ENCODE assay signal across 24 cellular contexts in the genomic region with DNA sequence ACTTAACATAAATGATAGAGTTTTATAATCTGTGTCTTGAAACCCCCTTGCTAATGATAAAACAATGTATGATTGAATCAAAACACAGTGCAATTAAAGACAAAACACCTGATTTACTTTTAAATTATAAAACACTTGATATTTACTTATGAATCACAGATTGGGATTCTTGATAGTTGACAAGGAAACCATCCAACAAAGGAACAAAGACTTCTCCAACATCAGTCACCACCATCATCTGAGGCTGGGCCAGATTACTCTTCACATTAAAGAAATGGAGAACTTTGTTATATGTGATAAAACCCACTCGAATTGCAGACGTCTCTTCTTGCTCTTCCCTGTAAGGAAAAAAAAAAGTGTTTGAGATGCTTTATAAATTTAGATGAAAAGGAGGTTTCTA.
DNase-seq lines count a peak whose midpoint lies in the region; ATAC-seq and TF ChIP-seq lines count a peak whose summit lies in the region.
"Had no signal": no experiment of that assay in that cellular context is flagged by ENCODE, and none has a peak within 500 bp of the region (broad histone marks: within the 10 kb centered on the region; RNA-seq: fewer than 3 reads in every experiment).

No MANE protein-coding gene starts in this region.

- no peak overlapping the region for H3K27ac ChIP-seq in foreskin keratinocyte
- H3K27ac ChIP-seq in aorta (ENCODE audit: low read depth in 1 of 2, low read length in 2 of 2) = no peak overlapping the region
- no peak overlapping the region for H3K27ac ChIP-seq in upper lobe of right lung
- no peak overlapping the region for H3K27ac ChIP-seq in CD8-positive, alpha-beta memory T cell (ENCODE audit: low read depth, low read length)
- H3K27ac ChIP-seq: pancreas had no signal

- H3K9me3 ChIP-seq in aorta (ENCODE audit: control insufficient read depth, low read length) = no peaks in the 10 kb centered on the region
- H3K9me3 ChIP-seq in upper lobe of right lung = no peaks in the 10 kb centered on the region
- H3K9me3 ChIP-seq in CD8-positive, alpha-beta memory T cell (ENCODE audit: low read length) = no peaks in the 10 kb centered on the region
- H3K9me3 ChIP-seq: adrenal gland, pancreas had no signal

- H3K4me3 Mint-ChIP-seq in HFFc6 = peak overlapping the region; percentile 70
- no peak overlapping the region for H3K4me3 Mint-ChIP-seq in activated T-helper 2 cell treated with anti-CD3 and anti-CD28 coated beads, Interferon-gamma antibody, Interleukin-2, Interleukin-4, amounts not matched to agents 10 μg/mL and 5 μg/mL and 100 μg/mL, durations not matched to agents 14 hours and 24 hours and 36 hours (ENCODE audit: low read depth)
- H3K4me3 Mint-ChIP-seq in CD8-positive, alpha-beta memory T cell = no peak overlapping the region
- H3K4me3 Mint-ChIP-seq: activated CD8-positive, alpha-beta T cell treated with anti-CD3 and anti-CD28 coated beads, Interleukin-2, amount 10 ng/mL, durations not matched to agents 7 days and 5 days; IgD-negative memory B cell; natural killer cell; stimulated activated naive CD8-positive, alpha-beta T cell treated with anti-CD3 and anti-CD28 coated beads, Interleukin-15, amount 100 ng/mL, for 72 hours; T-cell had no signal

- intact Hi-C loops in activated T-helper 2 cell treated with anti-CD3 and anti-CD28 coated beads, Interferon-gamma antibody, Interleukin-2, Interleukin-4, amounts not matched to agents 10 μg/mL and 5 μg/mL and 100 μg/mL, durations not matched to agents 14 hours and 24 hours and 36 hours (cut with micrococcal nuclease) = no loop called here
- intact Hi-C loops in aorta (cut with DNase I) = no loop called here
- intact Hi-C loops in upper lobe of right lung (cut with DNase I) = no loop called here

- H3K36me3 Mint-ChIP-seq in HFFc6 (ENCODE audit: low read depth) = peaks cover 63% of the 10 kb centered on the region
- H3K36me3 Mint-ChIP-seq in activated T-helper 2 cell treated with anti-CD3 and anti-CD28 coated beads, Interferon-gamma antibody, Interleukin-2, Interleukin-4, amounts not matched to agents 10 μg/mL and 5 μg/mL and 100 μg/mL, durations not matched to agents 14 hours and 24 hours and 36 hours (ENCODE audit: low read depth) = peaks cover 34% of the 10 kb centered on the region
- peaks cover 3 to 55% (median 27%) of the 10 kb centered on the region in 3 donors for H3K36me3 Mint-ChIP-seq in CD8-positive, alpha-beta memory T cell

- H3K27me3 ChIP-seq in foreskin keratinocyte = no peaks in the 10 kb centered on the region
- H3K27me3 ChIP-seq in aorta (ENCODE audit: control insufficient read depth in 1 of 2, insufficient read depth in 2 of 2, low read length in 1 of 2) = no peaks in the 10 kb centered on the region
- no peaks in the 10 kb centered on the region for H3K27me3 ChIP-seq in upper lobe of right lung
- no peaks in the 10 kb centered on the region for H3K27me3 ChIP-seq in CD8-positive, alpha-beta memory T cell (ENCODE audit: insufficient read depth, low read length, poor library complexity, severe bottlenecking)
- H3K27me3 ChIP-seq: adrenal gland, pancreas had no signal

- ATAC-seq in foreskin keratinocyte (peak; percentile 24), GM21367 (IDR thresholded peaks at IDR 0.05; ENCODE audit: unreplicated experiment) (no peak), aorta (ENCODE audit: low FRiP score) (no peak), upper lobe of right lung (no peak)
- ATAC-seq: activated CD8-positive, alpha-beta T cell treated with anti-CD3 and anti-CD28 coated beads, Interleukin-2, amount 10 ng/mL, durations not matched to agents 7 days and 5 days; left lobe of liver; natural killer cell; pancreas; sciatic nerve; stimulated activated naive CD8-positive, alpha-beta T cell treated with anti-CD3 and anti-CD28 coated beads, Interleukin-15, amount 100 ng/mL, for 72 hours; T-cell had no signal

- H3K4me3 ChIP-seq in aorta (ENCODE audit: low read length in 2 of 2) = no peak overlapping the region
- no peak overlapping the region for H3K4me3 ChIP-seq in upper lobe of right lung
- H3K4me3 ChIP-seq in CD8-positive, alpha-beta memory T cell (ENCODE audit: low read length) = no peak overlapping the region
- H3K4me3 ChIP-seq: adrenal gland, pancreas had no signal

- H3K36me3 ChIP-seq in aorta (ENCODE audit: control insufficient read depth in 1 of 2, insufficient read depth in 2 of 2, low read length in 1 of 2) (no peaks in the 10 kb centered on the region), upper lobe of right lung (peaks cover 76% of the 10 kb centered on the region)
- peaks cover 4% of the 10 kb centered on the region for H3K36me3 ChIP-seq in CD8-positive, alpha-beta memory T cell (ENCODE audit: insufficient read depth, low read length)

- peak; percentile 52 for DNase-seq in HFFc6
- DNase-seq in activated T-helper 2 cell treated with anti-CD3 and anti-CD28 coated beads, Interferon-gamma antibody, Interleukin-2, Interleukin-4, amounts not matched to agents 10 μg/mL and 5 μg/mL and 100 μg/mL, durations not matched to agents 14 hours and 24 hours and 36 hours (ENCODE audit: low spot score) = no peak
- DNase-seq in foreskin keratinocyte = no peak
- peak; percentile 40 for DNase-seq in pulmonary artery endothelial cell (ENCODE audit: low read depth, low spot score)
- no peak for DNase-seq in aorta
- DNase-seq in upper lobe of right lung = no peak
- DNase-seq in CD8-positive, alpha-beta memory T cell = no peak
- DNase-seq: activated CD4-positive, CD25-positive, alpha-beta regulatory T cell treated with anti-CD3 and anti-CD28 coated beads, Interleukin-2, amount 50 U/mL, for 72 hours; activated CD8-positive, alpha-beta T cell treated with anti-CD3 and anti-CD28 coated beads, Interleukin-2, amount 10 ng/mL, durations not matched to agents 7 days and 5 days; activated gamma-delta T cell treated with Interleukin-2 at 50 U/mL for 16 hours; activated T-cell treated with anti-CD3 and anti-CD28 coated beads, Interleukin-2, amount 50 U/mL, for 1 hour; adrenal gland; cortex of kidney; MM.1S; natural killer cell; NCI-H1436; OCI-M1; pancreas; stimulated activated naive CD8-positive, alpha-beta T cell treated with anti-CD3 and anti-CD28 coated beads, Interleukin-15, amount 100 ng/mL, for 72 hours; T-cell had no signal

- H3K4me1 Mint-ChIP-seq in HFFc6 (ENCODE audit: low read depth) = peaks cover 64% of the 10 kb centered on the region
- H3K4me1 Mint-ChIP-seq in activated T-helper 2 cell treated with anti-CD3 and anti-CD28 coated beads, Interferon-gamma antibody, Interleukin-2, Interleukin-4, amounts not matched to agents 10 μg/mL and 5 μg/mL and 100 μg/mL, durations not matched to agents 14 hours and 24 hours and 36 hours (ENCODE audit: low read depth) = peaks cover 6% of the 10 kb centered on the region
- H3K4me1 Mint-ChIP-seq in CD8-positive, alpha-beta memory T cell = no peaks in the 10 kb centered on the region
- H3K4me1 Mint-ChIP-seq: IgD-negative memory B cell; natural killer cell; stimulated activated naive CD8-positive, alpha-beta T cell treated with anti-CD3 and anti-CD28 coated beads, Interleukin-15, amount 100 ng/mL, for 72 hours; T-cell had no signal

- CTCF ChIA-PET in CD8-positive, alpha-beta memory T cell (lab: Charles Lee) = no interaction called here

- H3K4me1 ChIP-seq in foreskin keratinocyte = peaks cover 9% of the 10 kb centered on the region
- H3K4me1 ChIP-seq in aorta (ENCODE audit: control insufficient read depth in 1 of 2, insufficient read depth in 2 of 2, low read length in 2 of 2) = peaks cover 1 to 9% of the 10 kb centered on the region in 2 donors
- peaks cover 4% of the 10 kb centered on the region for H3K4me1 ChIP-seq in upper lobe of right lung
- H3K4me1 ChIP-seq in CD8-positive, alpha-beta memory T cell (ENCODE audit: insufficient read depth, low read length) = no peaks in the 10 kb centered on the region

- WGBS in aorta, 2 donors = 41 to 42% methylated on average over 2 of the region's 2 CpGs

- H3K9me3 Mint-ChIP-seq in HFFc6 = no peaks in the 10 kb centered on the region
- no peaks in the 10 kb centered on the region for H3K9me3 Mint-ChIP-seq in activated T-helper 2 cell treated with anti-CD3 and anti-CD28 coated beads, Interferon-gamma antibody, Interleukin-2, Interleukin-4, amounts not matched to agents 10 μg/mL and 5 μg/mL and 100 μg/mL, durations not matched to agents 14 hours and 24 hours and 36 hours
- no peaks in the 10 kb centered on the region for H3K9me3 Mint-ChIP-seq in CD8-positive, alpha-beta memory T cell
- H3K9me3 Mint-ChIP-seq: IgD-negative memory B cell; natural killer cell; stimulated activated naive CD8-positive, alpha-beta T cell treated with anti-CD3 and anti-CD28 coated beads, Interleukin-15, amount 100 ng/mL, for 72 hours; T-cell had no signal

- POLR2A ChIA-PET in CD8-positive, alpha-beta memory T cell (lab: Charles Lee) = no interaction called here

- peak overlapping the region; percentile 94 for H3K27ac Mint-ChIP-seq in HFFc6
- peak overlapping the region; percentile 17 for H3K27ac Mint-ChIP-seq in activated T-helper 2 cell treated with anti-CD3 and anti-CD28 coated beads, Interferon-gamma antibody, Interleukin-2, Interleukin-4, amounts not matched to agents 10 μg/mL and 5 μg/mL and 100 μg/mL, durations not matched to agents 14 hours and 24 hours and 36 hours
- no peak overlapping the region for H3K27ac Mint-ChIP-seq in CD8-positive, alpha-beta memory T cell
- H3K27ac Mint-ChIP-seq: activated CD8-positive, alpha-beta T cell treated with anti-CD3 and anti-CD28 coated beads, Interleukin-2, amount 10 ng/mL, durations not matched to agents 7 days and 5 days; IgD-negative memory B cell; natural killer cell; T-cell had no signal

- TF ChIP-seq CTCF in HFFc6 (IDR thresholded peaks at IDR 0.05) (no peak), foreskin keratinocyte (conservative IDR thresholded peaks at IDR 0.05) (no peak), upper lobe of right lung (IDR thresholded peaks at IDR 0.05) (no peak)

- peaks cover 5% of the 10 kb centered on the region for H3K27me3 Mint-ChIP-seq in HFFc6 (ENCODE audit: insufficient read depth)
- no peaks in the 10 kb centered on the region for H3K27me3 Mint-ChIP-seq in activated T-helper 2 cell treated with anti-CD3 and anti-CD28 coated beads, Interferon-gamma antibody, Interleukin-2, Interleukin-4, amounts not matched to agents 10 μg/mL and 5 μg/mL and 100 μg/mL, durations not matched to agents 14 hours and 24 hours and 36 hours (ENCODE audit: low read depth)
- H3K27me3 Mint-ChIP-seq in CD8-positive, alpha-beta memory T cell = no peaks in the 10 kb centered on the region
- H3K27me3 Mint-ChIP-seq: IgD-negative memory B cell; stimulated activated naive CD8-positive, alpha-beta T cell treated with anti-CD3 and anti-CD28 coated beads, Interleukin-15, amount 100 ng/mL, for 72 hours; T-cell had no signal

Comparison
In these comparisons a context has a peak if more than half of its experiments do, and no peak if none do; other contexts are left out.
1. DNase-seq: peak in HFFc6 (single experiment) and pulmonary artery endothelial cell (single experiment); none in activated T-helper 2 cell treated with anti-CD3 and anti-CD28 coated beads, Interferon-gamma antibody, Interleukin-2, Interleukin-4, amounts not matched to agents 10 μg/mL and 5 μg/mL and 100 μg/mL, durations not matched to agents 14 hours and 24 hours and 36 hours (single experiment), foreskin keratinocyte (0 of 2), aorta (0 of 2), upper lobe of right lung (single experiment) and CD8-positive, alpha-beta memory T cell (0 of 5).
2. H3K27ac Mint-ChIP-seq: peak in HFFc6 (single experiment) and activated T-helper 2 cell treated with anti-CD3 and anti-CD28 coated beads, Interferon-gamma antibody, Interleukin-2, Interleukin-4, amounts not matched to agents 10 μg/mL and 5 μg/mL and 100 μg/mL, durations not matched to agents 14 hours and 24 hours and 36 hours (single experiment); none in CD8-positive, alpha-beta memory T cell (0 of 8).